8 cellular contexts compared by ENCODE assay signal in the genomic region with DNA sequence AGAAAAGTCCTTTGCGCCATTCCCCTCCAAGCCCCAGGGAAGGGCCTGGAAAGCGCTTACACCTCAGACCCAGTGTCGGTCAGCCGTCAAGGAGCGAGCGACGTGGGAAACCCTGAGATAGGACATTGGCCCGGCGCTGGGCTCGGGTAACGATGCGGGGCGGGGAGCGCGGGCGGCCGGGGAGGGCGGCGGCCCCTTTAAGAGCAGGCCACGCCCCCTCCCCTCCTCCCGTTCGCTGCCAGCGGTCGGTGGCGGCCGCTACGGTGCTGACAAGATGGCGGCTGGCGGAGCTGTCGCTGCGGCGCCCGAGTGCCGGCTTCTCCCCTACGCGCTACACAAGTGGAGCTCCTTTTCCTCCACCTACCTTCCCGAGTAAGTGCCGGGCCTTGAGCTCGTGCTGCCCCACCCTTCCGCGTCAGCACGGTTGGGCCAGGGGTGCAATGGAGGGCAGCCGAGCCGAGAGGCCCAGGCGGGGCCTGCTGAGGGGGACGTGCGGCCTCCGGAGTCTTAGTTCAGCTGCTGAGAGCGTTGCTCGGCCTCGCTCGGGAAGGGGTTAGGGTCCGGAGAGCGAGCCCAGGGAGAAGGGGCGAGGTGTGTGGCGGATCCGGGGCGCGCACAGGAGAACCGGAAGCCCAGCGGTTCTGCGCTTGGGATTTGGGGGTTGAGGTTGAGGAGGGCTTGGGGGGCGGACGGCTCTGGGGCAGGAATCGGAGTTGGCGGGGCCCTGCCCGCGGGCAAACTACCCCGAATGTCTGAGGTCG. TPM values are rescaled to one million over a fixed set of nuclear protein-coding genes. Genes with fewer than 3 reads are reported as not detected.
DNase-seq lines count a peak whose midpoint lies in the region; ATAC-seq and TF ChIP-seq lines count a peak whose summit lies in the region.

A gene (plus strand): TSS at position 251 of the 761 bp plus-strand sequence. CDS start 24 bp downstream, at position 275.

- H3K36me3 ChIP-seq in rectal smooth muscle tissue (ENCODE audit: control insufficient read depth, insufficient read depth, low read length) (no peaks in the 10 kb centered on the region), vagina (no peaks in the 10 kb centered on the region)

- intact Hi-C loops in T-helper 2 cell treated with Interferon-gamma antibody and Interleukin-4, amounts not matched to agents 100 ng/mL and 5 ng/mL, for 36 hours (cut with micrococcal nuclease), result loop anchor here (1.0 to 5.0 kb wide), 5 partner anchors 44 to 229 kb away; a partner anchor contains a TSS
- intact Hi-C loops in right cardiac atrium (cut with DNase I), result loop anchor here in 2 of 4 donors (10.0 kb wide), 1 partner anchor 223 kb away; no protein-coding TSS in a partner anchor
- intact Hi-C loops in vagina (cut with DNase I), result loop anchor here (1.0 to 2.0 kb wide), 2 partner anchors 218 to 223 kb away; no protein-coding TSS in a partner anchor

- DNase-seq in NCI-H146 (lab: John Stamatoyannopoulos, UW), result peak; percentile 90
- peak; percentile 9 to 93 (median 82) for DNase-seq in anterior cingulate cortex (lab: John Stamatoyannopoulos, UW)
- DNase-seq in right cardiac atrium, result peak; percentile 94 to 98 (median 97)
- DNase-seq in vagina (ENCODE audit: extremely low spot score in 2 of 2), result no peak

- H3K4me1 ChIP-seq in right cardiac atrium (ENCODE audit: control insufficient read depth, insufficient read depth, low read length), result peaks cover 6% of the 10 kb centered on the region
- peaks cover 14% of the 10 kb centered on the region for H3K4me1 ChIP-seq in rectal smooth muscle tissue (ENCODE audit: control insufficient read depth, insufficient read depth, low read length)
- H3K4me1 ChIP-seq in vagina, result peaks cover 49% of the 10 kb centered on the region

- WGBS in right cardiac atrium, result under 1% methylated on average over 70 of the region's 70 CpGs

- no peaks in the 10 kb centered on the region for H3K9me3 ChIP-seq in right cardiac atrium (ENCODE audit: control insufficient read depth, low read length)
- H3K9me3 ChIP-seq in vagina, result no peaks in the 10 kb centered on the region

- TF ChIP-seq POLR2A in vagina (IDR thresholded peaks at IDR 0.05), result peak in 1 of 2 donors; percentile 67

- TF ChIP-seq CTCF in vagina (IDR thresholded peaks at IDR 0.05), result peak in 1 of 3 experiments; percentile 14

- H3K27ac ChIP-seq in right cardiac atrium (ENCODE audit: low read length) (peak within 1 kb of the TSS; percentile 99), rectal smooth muscle tissue (ENCODE audit: low read depth, low read length) (peak within 1 kb of the TSS; percentile 97), vagina (peak within 1 kb of the TSS; percentile 100)

- peak within 1 kb of the TSS; percentile 82 for H3K9ac ChIP-seq in rectal smooth muscle tissue (ENCODE audit: low read length)

- ATAC-seq in GM18498 (IDR thresholded peaks at IDR 0.05; ENCODE audit: unreplicated experiment) (peak; percentile 91), HG02852 (IDR thresholded peaks at IDR 0.05; ENCODE audit: unreplicated experiment) (peak; percentile 88), right cardiac atrium (peak; percentile 99)

- peak within 1 kb of the TSS; percentile 84 for H3K4me3 ChIP-seq in right cardiac atrium (ENCODE audit: low read length)
- H3K4me3 ChIP-seq in rectal smooth muscle tissue (ENCODE audit: low read length), result peak within 1 kb of the TSS; percentile 96
- peak within 1 kb of the TSS; percentile 99 for H3K4me3 ChIP-seq in vagina

- H3K27me3 ChIP-seq in right cardiac atrium (ENCODE audit: control insufficient read depth, insufficient read depth) (no peaks in the 10 kb centered on the region), rectal smooth muscle tissue (ENCODE audit: control insufficient read depth, insufficient read depth, low read length) (no peaks in the 10 kb centered on the region), vagina (no peaks in the 10 kb centered on the region)

RNA-seq across cellular contexts. Expression of the gene that starts here (rescaled TPM):
- total RNA-seq in T-helper 2 cell treated with Interferon-gamma antibody and Interleukin-4, amounts not matched to agents 100 ng/mL and 5 ng/mL, for 36 hours, result 35.3 and 36.9 TPM in 2 replicates
- 10 to 100 TPM; 49.0 to 54.8 (median 53.1) TPM for total RNA-seq in right cardiac atrium
- polyA plus RNA-seq in right cardiac atrium, result 16.9 TPM
- 48.4 TPM for total RNA-seq in vagina

Comparison
In these comparisons a context has a peak if more than half of its experiments do, and no peak if none do; other contexts are left out.
1. DNase-seq: peak in NCI-H146 (single experiment), anterior cingulate cortex (58 of 58) and right cardiac atrium (3 of 3); none in vagina (0 of 2).
2. Peak in every context shown above with its lines, with median percentiles within 50 percentile points of each other: ATAC-seq, H3K27ac ChIP-seq and H3K4me3 ChIP-seq.